Comparison of ENCODE assay signal across 17 cellular contexts in the genomic region with DNA sequence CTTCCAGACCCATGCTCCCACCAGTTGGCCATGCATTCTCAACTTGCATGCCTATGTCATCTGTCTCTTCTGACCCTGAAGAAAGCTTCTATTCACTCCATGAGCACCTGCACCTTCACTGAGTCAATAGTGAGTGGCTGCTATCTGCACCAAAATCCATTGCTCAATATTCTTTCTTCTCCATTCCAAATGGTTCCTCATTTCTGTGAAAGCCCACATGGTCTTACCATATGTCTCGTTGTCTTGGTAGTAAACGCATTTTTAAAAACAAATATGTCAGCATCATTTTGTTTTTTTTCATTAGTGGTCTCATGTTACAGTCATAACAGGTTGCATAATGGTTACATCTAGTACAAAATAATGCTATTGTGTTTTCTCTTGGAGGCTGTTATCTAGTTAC.
A peak's percentile ranks its signal among the peaks of the same experiment; 100 is the strongest.
DNase-seq lines count a peak whose midpoint lies in the region; ATAC-seq and TF ChIP-seq lines count a peak whose summit lies in the region.
"Had no signal": no experiment of that assay in that cellular context is flagged by ENCODE, and none has a peak within 500 bp of the region (broad histone marks: within the 10 kb centered on the region; RNA-seq: fewer than 3 reads in every experiment).

No MANE protein-coding gene starts in this region.

- no peaks in the 10 kb centered on the region for H3K9me3 ChIP-seq in left lung
- H3K9me3 ChIP-seq in mucosa of descending colon: no peaks in the 10 kb centered on the region
- H3K9me3 ChIP-seq: adrenal gland, ovary had no signal

- H3K27me3 ChIP-seq in left lung: no peaks in the 10 kb centered on the region
- H3K27me3 ChIP-seq: adrenal gland, foreskin keratinocyte, ovary had no signal

- H3K4me3 ChIP-seq in NB4 (ENCODE audit: low read depth, low read length) (no peak overlapping the region), left lung (no peak overlapping the region), mucosa of descending colon (no peak overlapping the region)
- H3K4me3 ChIP-seq: adrenal gland, ovary had no signal

- H3K4me1 ChIP-seq in left lung (peaks cover 0 to 7% of the 10 kb centered on the region in 2 donors), mucosa of descending colon (ENCODE audit: low read depth) (no peaks in the 10 kb centered on the region)

- ATAC-seq in left lung: peak; percentile 55
- ATAC-seq in GM19455 (IDR thresholded peaks at IDR 0.05; ENCODE audit: unreplicated experiment): no peak
- ATAC-seq in GM21529 (IDR thresholded peaks at IDR 0.05; ENCODE audit: unreplicated experiment): no peak
- no peak for ATAC-seq in mucosa of descending colon
- ATAC-seq: activated CD4-positive, CD25-positive, alpha-beta regulatory T cell treated with anti-CD3 and anti-CD28 coated beads, Interleukin-2, amount 50 U/mL, for 24 hours; foreskin keratinocyte had no signal

- peak; percentile 94 for DNase-seq in CD1c-positive myeloid dendritic cell (ENCODE audit: extremely low spot score)
- peak; percentile 81 for DNase-seq in NB4 (ENCODE audit: low read depth)
- DNase-seq in SIG-M5 (lab: John Stamatoyannopoulos, UW): peak; percentile 75
- DNase-seq in left lung: no peak
- DNase-seq in mucosa of descending colon: no peak
- DNase-seq in NCI-H345 (lab: John Stamatoyannopoulos, UW): no peak
- DNase-seq: adrenal gland; foreskin keratinocyte; NCI-H1092; NCI-H446; ovary; SHP77 treated with DMSO at 0.1 percent for 48 hours; stimulated activated CD4-positive, alpha-beta T cell treated with anti-CD3 and anti-CD28 coated beads, Interleukin-4, amount 100 ng/mL, for 24 hours; substantia nigra had no signal

- TF ChIP-seq POLR2A in NB4 (IDR thresholded peaks at IDR 0.05; ENCODE audit: extremely low read depth, insufficient read length): no peak

- peak overlapping the region in 1 of 2 donors; percentile 7 for H3K27ac ChIP-seq in left lung
- H3K27ac ChIP-seq: foreskin keratinocyte, ovary had no signal

- TF ChIP-seq CTCF in NB4 (IDR thresholded peaks at IDR 0.05; ENCODE audit: low read depth, low read length) (no peak), left lung (IDR thresholded peaks at IDR 0.05) (no peak), mucosa of descending colon (IDR thresholded peaks at IDR 0.05) (no peak)

- intact Hi-C loops in left lung (cut with DNase I): no loop called here
- intact Hi-C loops in mucosa of descending colon (cut with DNase I, micrococcal nuclease): no loop called here

- H3K36me3 ChIP-seq in left lung (no peaks in the 10 kb centered on the region), mucosa of descending colon (ENCODE audit: low read depth) (no peaks in the 10 kb centered on the region)
- H3K36me3 ChIP-seq: adrenal gland, ovary had no signal

Comparison
In these comparisons a context has a peak if more than half of its experiments do, and no peak if none do; other contexts are left out.
1. DNase-seq: peak in CD1c-positive myeloid dendritic cell (single experiment), NB4 (single experiment) and SIG-M5 (single experiment); none in left lung (0 of 2), mucosa of descending colon (0 of 3) and NCI-H345 (single experiment).